Comparison of ENCODE assay signal across 1 cellular context in the genomic region with DNA sequence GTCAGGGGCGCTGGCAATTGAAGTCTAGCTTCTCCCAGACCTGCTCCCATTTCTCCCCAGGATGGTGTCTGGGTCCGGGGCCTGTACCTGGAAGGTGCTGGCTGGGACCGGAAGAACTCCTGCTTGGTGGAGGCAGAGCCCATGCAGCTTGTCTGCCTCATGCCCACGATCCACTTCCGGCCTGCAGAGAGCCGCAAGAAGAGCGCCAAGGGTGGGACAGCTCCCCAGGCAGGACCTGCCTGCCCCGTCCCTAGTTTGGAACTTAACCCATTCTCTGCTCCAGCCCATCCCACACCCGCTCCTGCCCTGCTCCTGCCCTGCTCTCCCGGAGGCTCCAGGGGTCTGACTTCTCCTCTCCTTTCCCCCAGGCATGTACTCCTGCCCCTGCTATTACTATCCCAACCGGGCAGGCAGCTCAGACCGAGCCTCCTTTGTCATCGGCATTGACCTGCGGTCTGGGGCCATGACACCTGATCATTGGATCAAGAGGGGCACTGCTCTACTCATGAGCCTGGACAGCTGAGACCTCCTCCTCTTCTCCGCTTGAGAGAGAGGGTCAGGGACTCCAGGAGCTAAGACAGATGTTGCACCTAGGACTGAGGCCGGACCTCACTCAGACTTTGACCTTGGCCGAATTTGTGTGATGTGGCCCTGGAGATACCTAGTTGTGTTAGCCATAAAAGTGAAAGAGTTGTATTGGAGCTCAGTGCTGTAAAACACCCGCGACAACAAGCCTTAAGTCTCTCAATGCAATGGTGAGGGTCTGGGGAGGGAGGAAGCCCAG.
TF ChIP-seq lines count a peak whose summit lies in the region.

No MANE protein-coding gene starts in this region.

TF ChIP-seq in HepG2, 621 proteins besides CTCF, POLR2A, EP300 and RAD21 (continued from another document):
- TF ChIP-seq, protein P1, sequence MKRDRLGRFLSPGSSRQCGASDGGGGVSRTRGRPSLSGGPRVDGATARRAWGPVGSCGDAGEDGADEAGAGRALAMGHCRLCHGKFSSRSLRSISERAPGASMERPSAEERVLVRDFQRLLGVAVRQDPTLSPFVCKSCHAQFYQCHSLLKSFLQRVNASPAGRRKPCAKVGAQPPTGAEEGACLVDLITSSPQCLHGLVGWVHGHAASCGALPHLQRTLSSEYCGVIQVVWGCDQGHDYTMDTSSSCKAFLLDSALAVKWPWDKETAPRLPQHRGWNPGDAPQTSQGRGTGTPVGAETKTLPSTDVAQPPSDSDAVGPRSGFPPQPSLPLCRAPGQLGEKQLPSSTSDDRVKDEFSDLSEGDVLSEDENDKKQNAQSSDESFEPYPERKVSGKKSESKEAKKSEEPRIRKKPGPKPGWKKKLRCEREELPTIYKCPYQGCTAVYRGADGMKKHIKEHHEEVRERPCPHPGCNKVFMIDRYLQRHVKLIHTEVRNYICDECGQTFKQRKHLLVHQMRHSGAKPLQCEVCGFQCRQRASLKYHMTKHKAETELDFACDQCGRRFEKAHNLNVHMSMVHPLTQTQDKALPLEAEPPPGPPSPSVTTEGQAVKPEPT (CRISPR knock-in tag; IDR thresholded peaks at IDR 0.05; ENCODE audit: low read depth), result no peak
- TF ChIP-seq HOXA7 (CRISPR knock-in tag; IDR thresholded peaks at IDR 0.05), result no peak
- no peak for TF ChIP-seq ZNF552 (CRISPR knock-in tag; IDR thresholded peaks at IDR 0.05; ENCODE audit: borderline replicate concordance)
- TF ChIP-seq U2AF1 (optimal IDR thresholded peaks at IDR 0.05; ENCODE audit: low read depth, low read length), result no peak
- TF ChIP-seq, protein P2, sequence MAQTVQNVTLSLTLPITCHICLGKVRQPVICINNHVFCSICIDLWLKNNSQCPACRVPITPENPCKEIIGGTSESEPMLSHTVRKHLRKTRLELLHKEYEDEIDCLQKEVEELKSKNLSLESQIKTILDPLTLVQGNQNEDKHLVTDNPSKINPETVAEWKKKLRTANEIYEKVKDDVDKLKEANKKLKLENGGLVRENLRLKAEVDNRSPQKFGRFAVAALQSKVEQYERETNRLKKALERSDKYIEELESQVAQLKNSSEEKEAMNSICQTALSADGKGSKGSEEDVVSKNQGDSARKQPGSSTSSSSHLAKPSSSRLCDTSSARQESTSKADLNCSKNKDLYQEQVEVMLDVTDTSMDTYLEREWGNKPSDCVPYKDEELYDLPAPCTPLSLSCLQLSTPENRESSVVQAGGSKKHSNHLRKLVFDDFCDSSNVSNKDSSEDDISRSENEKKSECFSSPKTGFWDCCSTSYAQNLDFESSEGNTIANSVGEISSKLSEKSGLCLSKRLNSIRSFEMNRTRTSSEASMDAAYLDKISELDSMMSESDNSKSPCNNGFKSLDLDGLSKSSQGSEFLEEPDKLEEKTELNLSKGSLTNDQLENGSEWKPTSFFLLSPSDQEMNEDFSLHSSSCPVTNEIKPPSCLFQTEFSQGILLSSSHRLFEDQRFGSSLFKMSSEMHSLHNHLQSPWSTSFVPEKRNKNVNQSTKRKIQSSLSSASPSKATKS (CRISPR knock-in tag; IDR thresholded peaks at IDR 0.05), result no peak
- TF ChIP-seq ZNF546 (CRISPR knock-in tag; conservative IDR thresholded peaks at IDR 0.05), result 0 out of 2 replicates have a peak, but pooled peaks have one; percentile 31
- no peak for TF ChIP-seq CBX1 (IDR thresholded peaks at IDR 0.05; ENCODE audit: low read depth)
- no peak for TF ChIP-seq ZNF138 (CRISPR knock-in tag; IDR thresholded peaks at IDR 0.05; ENCODE audit: low read depth)
- TF ChIP-seq, protein P3, sequence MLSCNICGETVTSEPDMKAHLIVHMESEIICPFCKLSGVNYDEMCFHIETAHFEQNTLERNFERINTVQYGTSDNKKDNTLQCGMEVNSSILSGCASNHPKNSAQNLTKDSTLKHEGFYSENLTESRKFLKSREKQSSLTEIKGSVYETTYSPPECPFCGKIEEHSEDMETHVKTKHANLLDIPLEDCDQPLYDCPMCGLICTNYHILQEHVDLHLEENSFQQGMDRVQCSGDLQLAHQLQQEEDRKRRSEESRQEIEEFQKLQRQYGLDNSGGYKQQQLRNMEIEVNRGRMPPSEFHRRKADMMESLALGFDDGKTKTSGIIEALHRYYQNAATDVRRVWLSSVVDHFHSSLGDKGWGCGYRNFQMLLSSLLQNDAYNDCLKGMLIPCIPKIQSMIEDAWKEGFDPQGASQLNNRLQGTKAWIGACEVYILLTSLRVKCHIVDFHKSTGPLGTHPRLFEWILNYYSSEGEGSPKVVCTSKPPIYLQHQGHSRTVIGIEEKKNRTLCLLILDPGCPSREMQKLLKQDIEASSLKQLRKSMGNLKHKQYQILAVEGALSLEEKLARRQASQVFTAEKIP (CRISPR knock-in tag; IDR thresholded peaks at IDR 0.05; ENCODE audit: borderline replicate concordance), result no peak
- TF ChIP-seq ZNF563 (CRISPR knock-in tag; IDR thresholded peaks at IDR 0.05), result 0 out of 2 replicates have a peak, but pooled peaks have one; percentile 29
- TF ChIP-seq AGO1 (IDR thresholded peaks at IDR 0.05; ENCODE audit: low read depth, low read length, poor library complexity, severe bottlenecking), result no peak
- TF ChIP-seq CEBPG (CRISPR knock-in tag; IDR thresholded peaks at IDR 0.05), result no peak
- TF ChIP-seq KDM2A (CRISPR knock-in tag; IDR thresholded peaks at IDR 0.05; ENCODE audit: borderline replicate concordance, low read depth), result no peak
- TF ChIP-seq ZEB1 (IDR thresholded peaks at IDR 0.05; ENCODE audit: insufficient replicate concordance, low read depth), result no peak
- no peak for TF ChIP-seq SMAD3 (CRISPR knock-in tag; IDR thresholded peaks at IDR 0.05)
- TF ChIP-seq TBL1XR1 (IDR thresholded peaks at IDR 0.05; ENCODE audit: borderline replicate concordance, low read length, partially characterized antibody), result no peak
- TF ChIP-seq ZNF34 (CRISPR knock-in tag; IDR thresholded peaks at IDR 0.05; ENCODE audit: borderline replicate concordance), result no peak
- 0 out of 2 replicates have a peak, but pooled peaks have one; percentile 34 for TF ChIP-seq ATF7-NPFF (CRISPR knock-in tag; IDR thresholded peaks at IDR 0.05; ENCODE audit: low read depth)
- no peak for TF ChIP-seq ZNF660 (CRISPR knock-in tag; IDR thresholded peaks at IDR 0.05; ENCODE audit: borderline replicate concordance, low read depth)
- TF ChIP-seq SP140L (CRISPR knock-in tag; IDR thresholded peaks at IDR 0.05; ENCODE audit: borderline replicate concordance), result no peak
- TF ChIP-seq JUND (CRISPR knock-in tag; IDR thresholded peaks at IDR 0.05), result no peak
- no peak for TF ChIP-seq CHD4 (IDR thresholded peaks at IDR 0.05; ENCODE audit: borderline replicate concordance, low read length)
- no peak for TF ChIP-seq ZNF768 (CRISPR knock-in tag; IDR thresholded peaks at IDR 0.05)
- TF ChIP-seq ZNF652 (CRISPR knock-in tag; IDR thresholded peaks at IDR 0.05; ENCODE audit: borderline replicate concordance, low read depth), result no peak
- no peak for TF ChIP-seq BRCA1 (CRISPR knock-in tag; IDR thresholded peaks at IDR 0.05)
- no peak for TF ChIP-seq ZFY (CRISPR knock-in tag; IDR thresholded peaks at IDR 0.05)
- TF ChIP-seq, protein P4, sequence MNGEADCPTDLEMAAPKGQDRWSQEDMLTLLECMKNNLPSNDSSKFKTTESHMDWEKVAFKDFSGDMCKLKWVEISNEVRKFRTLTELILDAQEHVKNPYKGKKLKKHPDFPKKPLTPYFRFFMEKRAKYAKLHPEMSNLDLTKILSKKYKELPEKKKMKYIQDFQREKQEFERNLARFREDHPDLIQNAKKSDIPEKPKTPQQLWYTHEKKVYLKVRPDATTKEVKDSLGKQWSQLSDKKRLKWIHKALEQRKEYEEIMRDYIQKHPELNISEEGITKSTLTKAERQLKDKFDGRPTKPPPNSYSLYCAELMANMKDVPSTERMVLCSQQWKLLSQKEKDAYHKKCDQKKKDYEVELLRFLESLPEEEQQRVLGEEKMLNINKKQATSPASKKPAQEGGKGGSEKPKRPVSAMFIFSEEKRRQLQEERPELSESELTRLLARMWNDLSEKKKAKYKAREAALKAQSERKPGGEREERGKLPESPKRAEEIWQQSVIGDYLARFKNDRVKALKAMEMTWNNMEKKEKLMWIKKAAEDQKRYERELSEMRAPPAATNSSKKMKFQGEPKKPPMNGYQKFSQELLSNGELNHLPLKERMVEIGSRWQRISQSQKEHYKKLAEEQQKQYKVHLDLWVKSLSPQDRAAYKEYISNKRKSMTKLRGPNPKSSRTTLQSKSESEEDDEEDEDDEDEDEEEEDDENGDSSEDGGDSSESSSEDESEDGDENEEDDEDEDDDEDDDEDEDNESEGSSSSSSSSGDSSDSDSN (CRISPR knock-in tag; IDR thresholded peaks at IDR 0.05), result 0 out of 2 replicates have a peak, but pooled peaks have one; percentile 1
- TF ChIP-seq ZSCAN31 (CRISPR knock-in tag; IDR thresholded peaks at IDR 0.05; ENCODE audit: low read depth), result no peak
- TF ChIP-seq, protein P5, sequence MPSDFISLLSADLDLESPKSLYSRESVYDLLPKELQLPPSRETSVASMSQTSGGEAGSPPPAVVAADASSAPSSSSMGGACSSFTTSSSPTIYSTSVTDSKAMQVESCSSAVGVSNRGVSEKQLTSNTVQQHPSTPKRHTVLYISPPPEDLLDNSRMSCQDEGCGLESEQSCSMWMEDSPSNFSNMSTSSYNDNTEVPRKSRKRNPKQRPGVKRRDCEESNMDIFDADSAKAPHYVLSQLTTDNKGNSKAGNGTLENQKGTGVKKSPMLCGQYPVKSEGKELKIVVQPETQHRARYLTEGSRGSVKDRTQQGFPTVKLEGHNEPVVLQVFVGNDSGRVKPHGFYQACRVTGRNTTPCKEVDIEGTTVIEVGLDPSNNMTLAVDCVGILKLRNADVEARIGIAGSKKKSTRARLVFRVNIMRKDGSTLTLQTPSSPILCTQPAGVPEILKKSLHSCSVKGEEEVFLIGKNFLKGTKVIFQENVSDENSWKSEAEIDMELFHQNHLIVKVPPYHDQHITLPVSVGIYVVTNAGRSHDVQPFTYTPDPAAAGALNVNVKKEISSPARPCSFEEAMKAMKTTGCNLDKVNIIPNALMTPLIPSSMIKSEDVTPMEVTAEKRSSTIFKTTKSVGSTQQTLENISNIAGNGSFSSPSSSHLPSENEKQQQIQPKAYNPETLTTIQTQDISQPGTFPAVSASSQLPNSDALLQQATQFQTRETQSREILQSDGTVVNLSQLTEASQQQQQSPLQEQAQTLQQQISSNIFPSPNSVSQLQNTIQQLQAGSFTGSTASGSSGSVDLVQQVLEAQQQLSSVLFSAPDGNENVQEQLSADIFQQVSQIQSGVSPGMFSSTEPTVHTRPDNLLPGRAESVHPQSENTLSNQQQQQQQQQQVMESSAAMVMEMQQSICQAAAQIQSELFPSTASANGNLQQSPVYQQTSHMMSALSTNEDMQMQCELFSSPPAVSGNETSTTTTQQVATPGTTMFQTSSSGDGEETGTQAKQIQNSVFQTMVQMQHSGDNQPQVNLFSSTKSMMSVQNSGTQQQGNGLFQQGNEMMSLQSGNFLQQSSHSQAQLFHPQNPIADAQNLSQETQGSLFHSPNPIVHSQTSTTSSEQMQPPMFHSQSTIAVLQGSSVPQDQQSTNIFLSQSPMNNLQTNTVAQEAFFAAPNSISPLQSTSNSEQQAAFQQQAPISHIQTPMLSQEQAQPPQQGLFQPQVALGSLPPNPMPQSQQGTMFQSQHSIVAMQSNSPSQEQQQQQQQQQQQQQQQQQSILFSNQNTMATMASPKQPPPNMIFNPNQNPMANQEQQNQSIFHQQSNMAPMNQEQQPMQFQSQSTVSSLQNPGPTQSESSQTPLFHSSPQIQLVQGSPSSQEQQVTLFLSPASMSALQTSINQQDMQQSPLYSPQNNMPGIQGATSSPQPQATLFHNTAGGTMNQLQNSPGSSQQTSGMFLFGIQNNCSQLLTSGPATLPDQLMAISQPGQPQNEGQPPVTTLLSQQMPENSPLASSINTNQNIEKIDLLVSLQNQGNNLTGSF (CRISPR knock-in tag; IDR thresholded peaks at IDR 0.05), result no peak
- TF ChIP-seq, protein P6, sequence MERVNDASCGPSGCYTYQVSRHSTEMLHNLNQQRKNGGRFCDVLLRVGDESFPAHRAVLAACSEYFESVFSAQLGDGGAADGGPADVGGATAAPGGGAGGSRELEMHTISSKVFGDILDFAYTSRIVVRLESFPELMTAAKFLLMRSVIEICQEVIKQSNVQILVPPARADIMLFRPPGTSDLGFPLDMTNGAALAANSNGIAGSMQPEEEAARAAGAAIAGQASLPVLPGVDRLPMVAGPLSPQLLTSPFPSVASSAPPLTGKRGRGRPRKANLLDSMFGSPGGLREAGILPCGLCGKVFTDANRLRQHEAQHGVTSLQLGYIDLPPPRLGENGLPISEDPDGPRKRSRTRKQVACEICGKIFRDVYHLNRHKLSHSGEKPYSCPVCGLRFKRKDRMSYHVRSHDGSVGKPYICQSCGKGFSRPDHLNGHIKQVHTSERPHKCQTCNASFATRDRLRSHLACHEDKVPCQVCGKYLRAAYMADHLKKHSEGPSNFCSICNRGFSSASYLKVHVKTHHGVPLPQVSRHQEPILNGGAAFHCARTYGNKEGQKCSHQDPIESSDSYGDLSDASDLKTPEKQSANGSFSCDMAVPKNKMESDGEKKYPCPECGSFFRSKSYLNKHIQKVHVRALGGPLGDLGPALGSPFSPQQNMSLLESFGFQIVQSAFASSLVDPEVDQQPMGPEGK (CRISPR knock-in tag; IDR thresholded peaks at IDR 0.05), result no peak
- no peak for TF ChIP-seq HOXA3 (CRISPR knock-in tag; IDR thresholded peaks at IDR 0.05)
- TF ChIP-seq, protein P7, sequence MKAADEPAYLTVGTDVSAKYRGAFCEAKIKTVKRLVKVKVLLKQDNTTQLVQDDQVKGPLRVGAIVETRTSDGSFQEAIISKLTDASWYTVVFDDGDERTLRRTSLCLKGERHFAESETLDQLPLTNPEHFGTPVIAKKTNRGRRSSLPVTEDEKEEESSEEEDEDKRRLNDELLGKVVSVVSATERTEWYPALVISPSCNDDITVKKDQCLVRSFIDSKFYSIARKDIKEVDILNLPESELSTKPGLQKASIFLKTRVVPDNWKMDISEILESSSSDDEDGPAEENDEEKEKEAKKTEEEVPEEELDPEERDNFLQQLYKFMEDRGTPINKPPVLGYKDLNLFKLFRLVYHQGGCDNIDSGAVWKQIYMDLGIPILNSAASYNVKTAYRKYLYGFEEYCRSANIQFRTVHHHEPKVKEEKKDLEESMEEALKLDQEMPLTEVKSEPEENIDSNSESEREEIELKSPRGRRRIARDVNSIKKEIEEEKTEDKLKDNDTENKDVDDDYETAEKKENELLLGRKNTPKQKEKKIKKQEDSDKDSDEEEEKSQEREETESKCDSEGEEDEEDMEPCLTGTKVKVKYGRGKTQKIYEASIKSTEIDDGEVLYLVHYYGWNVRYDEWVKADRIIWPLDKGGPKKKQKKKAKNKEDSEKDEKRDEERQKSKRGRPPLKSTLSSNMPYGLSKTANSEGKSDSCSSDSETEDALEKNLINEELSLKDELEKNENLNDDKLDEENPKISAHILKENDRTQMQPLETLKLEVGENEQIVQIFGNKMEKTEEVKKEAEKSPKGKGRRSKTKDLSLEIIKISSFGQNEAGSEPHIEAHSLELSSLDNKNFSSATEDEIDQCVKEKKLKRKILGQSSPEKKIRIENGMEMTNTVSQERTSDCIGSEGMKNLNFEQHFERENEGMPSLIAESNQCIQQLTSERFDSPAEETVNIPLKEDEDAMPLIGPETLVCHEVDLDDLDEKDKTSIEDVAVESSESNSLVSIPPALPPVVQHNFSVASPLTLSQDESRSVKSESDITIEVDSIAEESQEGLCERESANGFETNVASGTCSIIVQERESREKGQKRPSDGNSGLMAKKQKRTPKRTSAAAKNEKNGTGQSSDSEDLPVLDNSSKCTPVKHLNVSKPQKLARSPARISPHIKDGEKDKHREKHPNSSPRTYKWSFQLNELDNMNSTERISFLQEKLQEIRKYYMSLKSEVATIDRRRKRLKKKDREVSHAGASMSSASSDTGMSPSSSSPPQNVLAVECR (CRISPR knock-in tag; IDR thresholded peaks at IDR 0.05; ENCODE audit: borderline replicate concordance), result no peak
- TF ChIP-seq FOXK1 (CRISPR knock-in tag; IDR thresholded peaks at IDR 0.05; ENCODE audit: borderline replicate concordance, low read depth), result no peak
- TF ChIP-seq HNRNPLL (IDR thresholded peaks at IDR 0.05; ENCODE audit: low read depth, low read length, poor library complexity, severe bottlenecking), result no peak
- TF ChIP-seq CREM (IDR thresholded peaks at IDR 0.05), result no peak
- TF ChIP-seq CREM (CRISPR knock-in tag; IDR thresholded peaks at IDR 0.05), result no peak
